ENCODE assay signal across 1 cellular context in the genomic region with DNA sequence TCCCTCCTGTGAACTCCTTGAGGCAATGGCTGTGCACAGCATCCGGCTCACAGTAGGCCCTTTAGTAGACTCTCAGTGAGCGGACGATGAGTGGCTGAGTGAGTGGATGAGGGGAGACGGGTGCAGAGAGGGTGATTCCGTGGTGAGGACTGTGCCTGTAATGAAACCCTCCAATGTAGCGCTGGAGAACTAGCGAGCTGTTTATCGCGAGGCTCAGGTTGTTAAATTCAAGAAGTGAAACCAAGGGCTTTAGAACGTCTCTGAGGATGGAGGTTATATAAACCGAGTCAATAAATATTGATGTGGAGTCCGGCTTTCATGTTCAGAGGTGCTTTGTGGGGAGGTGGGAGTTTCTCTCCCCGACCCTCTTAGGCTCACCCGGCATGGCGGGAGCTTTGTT.
A peak's percentile ranks its signal among the peaks of the same experiment; 100 is the strongest.
TF ChIP-seq lines count a peak whose summit lies in the region.

No MANE protein-coding gene starts in this region.

TF ChIP-seq in K562, 482 proteins besides CTCF, POLR2A, EP300 and RAD21:
- 0 out of 2 replicates have a peak, but pooled peaks have one; percentile 32 for TF ChIP-seq ZKSCAN1 (IDR thresholded peaks at IDR 0.05; ENCODE audit: low read depth, low read length)
- TF ChIP-seq ZFP1 (CRISPR knock-in tag; IDR thresholded peaks at IDR 0.05) = no peak
- TF ChIP-seq TSC22D4 (tag; IDR thresholded peaks at IDR 0.05) = no peak
- no peak for TF ChIP-seq RBBP5 (IDR thresholded peaks at IDR 0.05; ENCODE audit: borderline replicate concordance, insufficient read depth, low read length, poor library complexity, severe bottlenecking)
- TF ChIP-seq, protein P1, sequence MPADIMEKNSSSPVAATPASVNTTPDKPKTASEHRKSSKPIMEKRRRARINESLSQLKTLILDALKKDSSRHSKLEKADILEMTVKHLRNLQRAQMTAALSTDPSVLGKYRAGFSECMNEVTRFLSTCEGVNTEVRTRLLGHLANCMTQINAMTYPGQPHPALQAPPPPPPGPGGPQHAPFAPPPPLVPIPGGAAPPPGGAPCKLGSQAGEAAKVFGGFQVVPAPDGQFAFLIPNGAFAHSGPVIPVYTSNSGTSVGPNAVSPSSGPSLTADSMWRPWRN (IDR thresholded peaks at IDR 0.05; ENCODE audit: low read depth) = no peak
- TF ChIP-seq, protein P2, sequence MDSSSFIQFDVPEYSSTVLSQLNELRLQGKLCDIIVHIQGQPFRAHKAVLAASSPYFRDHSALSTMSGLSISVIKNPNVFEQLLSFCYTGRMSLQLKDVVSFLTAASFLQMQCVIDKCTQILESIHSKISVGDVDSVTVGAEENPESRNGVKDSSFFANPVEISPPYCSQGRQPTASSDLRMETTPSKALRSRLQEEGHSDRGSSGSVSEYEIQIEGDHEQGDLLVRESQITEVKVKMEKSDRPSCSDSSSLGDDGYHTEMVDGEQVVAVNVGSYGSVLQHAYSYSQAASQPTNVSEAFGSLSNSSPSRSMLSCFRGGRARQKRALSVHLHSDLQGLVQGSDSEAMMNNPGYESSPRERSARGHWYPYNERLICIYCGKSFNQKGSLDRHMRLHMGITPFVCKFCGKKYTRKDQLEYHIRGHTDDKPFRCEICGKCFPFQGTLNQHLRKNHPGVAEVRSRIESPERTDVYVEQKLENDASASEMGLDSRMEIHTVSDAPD (CRISPR knock-in tag; IDR thresholded peaks at IDR 0.05) = no peak
- no peak for TF ChIP-seq HIVEP1 (CRISPR knock-in tag; IDR thresholded peaks at IDR 0.05)
